8 cellular contexts compared by ENCODE assay signal in genomic region chr12:59055204-59055839, GRCh38.
DNase-seq lines count a peak whose midpoint lies in the region; ATAC-seq and TF ChIP-seq lines count a peak whose summit lies in the region.

No MANE protein-coding gene starts in this region.

- no peaks in the 10 kb centered on the region for H3K36me3 ChIP-seq in upper lobe of right lung

- H3K36me3 Mint-ChIP-seq in activated naive CD4-positive, alpha-beta T cell treated with anti-CD3 and anti-CD28 coated beads, Interleukin-2, amount 50 U/mL, for 72 hours: no peaks in the 10 kb centered on the region
- H3K36me3 Mint-ChIP-seq in activated naive CD4-positive, alpha-beta T cell treated with anti-CD3 and anti-CD28 coated beads, Interleukin-2, amount 10 ng/mL, durations not matched to agents 7 days and 5 days: no peaks in the 10 kb centered on the region

- no peaks in the 10 kb centered on the region for H3K4me1 Mint-ChIP-seq in activated naive CD4-positive, alpha-beta T cell treated with anti-CD3 and anti-CD28 coated beads, Interleukin-2, amount 10 ng/mL, durations not matched to agents 7 days and 5 days

- DNase-seq in activated naive CD4-positive, alpha-beta T cell treated with anti-CD3 and anti-CD28 coated beads, Interleukin-2, amount 50 U/mL, for 72 hours (ENCODE audit: low spot score in 2 of 2): no peak
- no peak for DNase-seq in activated naive CD4-positive, alpha-beta T cell treated with anti-CD3 and anti-CD28 coated beads, Interleukin-2, amount 10 ng/mL, durations not matched to agents 7 days and 5 days
- DNase-seq in epithelial cell of esophagus (ENCODE audit: low read depth) (peak; percentile 96), upper lobe of right lung (no peak)
- DNase-seq in stimulated activated CD4-positive, alpha-beta T cell treated with anti-CD3 and anti-CD28 coated beads, Interleukin-15, amount 100 ng/mL, for 24 hours: no peak

- no peaks in the 10 kb centered on the region for H3K27me3 ChIP-seq in upper lobe of right lung

- H3K27ac ChIP-seq in upper lobe of right lung: no peak overlapping the region

- H3K4me1 ChIP-seq in upper lobe of right lung: no peaks in the 10 kb centered on the region

- intact Hi-C loops in upper lobe of right lung (cut with DNase I): no loop called here

- ATAC-seq in activated naive CD4-positive, alpha-beta T cell treated with anti-CD3 and anti-CD28 coated beads, Interleukin-2, amount 50 U/mL, for 72 hours: peak; percentile 73 to 99
- ATAC-seq in HG03558 (IDR thresholded peaks at IDR 0.05; ENCODE audit: extremely low read depth, unreplicated experiment) (peak; percentile 76), upper lobe of right lung (peak; percentile 71), HG02588 (IDR thresholded peaks at IDR 0.05; ENCODE audit: unreplicated experiment) (no peak), HG03139 (IDR thresholded peaks at IDR 0.05; ENCODE audit: unreplicated experiment) (no peak)

- H3K4me3 ChIP-seq in epithelial cell of esophagus (ENCODE audit: low read length) (no peak overlapping the region), upper lobe of right lung (no peak overlapping the region)

- CTCF ChIA-PET in activated naive CD4-positive, alpha-beta T cell treated with anti-CD3 and anti-CD28 coated beads, Interleukin-2, amount 10 ng/mL, durations not matched to agents 7 days and 5 days (lab: Charles Lee): no interaction called here

- TF ChIP-seq CTCF in epithelial cell of esophagus (IDR thresholded peaks at IDR 0.05; ENCODE audit: insufficient read depth, low read depth, low read length, missing control alignments): no peak
- no peak for TF ChIP-seq CTCF in upper lobe of right lung (IDR thresholded peaks at IDR 0.05)

- H3K4me3 Mint-ChIP-seq in activated naive CD4-positive, alpha-beta T cell treated with anti-CD3 and anti-CD28 coated beads, Interleukin-2, amount 10 ng/mL, durations not matched to agents 7 days and 5 days: no peak overlapping the region

- peaks cover 0 to 3% of the 10 kb centered on the region in 2 donors for H3K9me3 Mint-ChIP-seq in activated naive CD4-positive, alpha-beta T cell treated with anti-CD3 and anti-CD28 coated beads, Interleukin-2, amount 50 U/mL, for 72 hours
- no peaks in the 10 kb centered on the region for H3K9me3 Mint-ChIP-seq in activated naive CD4-positive, alpha-beta T cell treated with anti-CD3 and anti-CD28 coated beads, Interleukin-2, amount 10 ng/mL, durations not matched to agents 7 days and 5 days

- no peaks in the 10 kb centered on the region for H3K9me3 ChIP-seq in upper lobe of right lung

- H3K27ac Mint-ChIP-seq in activated naive CD4-positive, alpha-beta T cell treated with anti-CD3 and anti-CD28 coated beads, Interleukin-2, amount 50 U/mL, for 72 hours: no peak overlapping the region
- no peak overlapping the region for H3K27ac Mint-ChIP-seq in activated naive CD4-positive, alpha-beta T cell treated with anti-CD3 and anti-CD28 coated beads, Interleukin-2, amount 10 ng/mL, durations not matched to agents 7 days and 5 days

- no peaks in the 10 kb centered on the region for H3K27me3 Mint-ChIP-seq in activated naive CD4-positive, alpha-beta T cell treated with anti-CD3 and anti-CD28 coated beads, Interleukin-2, amount 10 ng/mL, durations not matched to agents 7 days and 5 days

Comparison
In these comparisons a context has a peak if more than half of its experiments do, and no peak if none do; other contexts are left out.
1. ATAC-seq: peak in activated naive CD4-positive, alpha-beta T cell treated with anti-CD3 and anti-CD28 coated beads, Interleukin-2, amount 50 U/mL, for 72 hours (2 of 2), HG03558 (single experiment) and upper lobe of right lung (single experiment); none in HG02588 (single experiment) and HG03139 (single experiment).